Comparison of ENCODE assay signal across 1 cellular context in the genomic region with DNA sequence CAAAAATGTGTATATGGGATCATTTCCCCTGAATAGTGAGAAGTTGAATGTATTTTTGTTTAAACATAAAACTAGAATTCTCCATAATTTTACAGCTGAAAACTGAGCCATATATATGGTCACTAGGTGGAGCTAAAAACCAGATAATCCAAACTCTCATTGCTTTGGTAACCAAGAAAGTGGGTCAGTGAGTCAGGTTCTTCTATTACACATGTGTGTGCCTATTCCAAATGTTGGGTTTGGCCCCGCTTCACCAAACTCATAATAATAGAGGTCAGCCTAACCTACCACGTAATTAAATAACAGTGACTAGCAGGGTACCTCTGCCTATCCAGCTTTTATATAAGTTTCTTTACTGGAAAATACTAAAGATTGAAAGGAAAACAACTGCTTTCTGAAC.
TF ChIP-seq lines count a peak whose summit lies in the region.

No MANE protein-coding gene starts in this region.

TF ChIP-seq in HepG2, 621 proteins besides CTCF, POLR2A, EP300 and RAD21:
- TF ChIP-seq, protein P1, sequence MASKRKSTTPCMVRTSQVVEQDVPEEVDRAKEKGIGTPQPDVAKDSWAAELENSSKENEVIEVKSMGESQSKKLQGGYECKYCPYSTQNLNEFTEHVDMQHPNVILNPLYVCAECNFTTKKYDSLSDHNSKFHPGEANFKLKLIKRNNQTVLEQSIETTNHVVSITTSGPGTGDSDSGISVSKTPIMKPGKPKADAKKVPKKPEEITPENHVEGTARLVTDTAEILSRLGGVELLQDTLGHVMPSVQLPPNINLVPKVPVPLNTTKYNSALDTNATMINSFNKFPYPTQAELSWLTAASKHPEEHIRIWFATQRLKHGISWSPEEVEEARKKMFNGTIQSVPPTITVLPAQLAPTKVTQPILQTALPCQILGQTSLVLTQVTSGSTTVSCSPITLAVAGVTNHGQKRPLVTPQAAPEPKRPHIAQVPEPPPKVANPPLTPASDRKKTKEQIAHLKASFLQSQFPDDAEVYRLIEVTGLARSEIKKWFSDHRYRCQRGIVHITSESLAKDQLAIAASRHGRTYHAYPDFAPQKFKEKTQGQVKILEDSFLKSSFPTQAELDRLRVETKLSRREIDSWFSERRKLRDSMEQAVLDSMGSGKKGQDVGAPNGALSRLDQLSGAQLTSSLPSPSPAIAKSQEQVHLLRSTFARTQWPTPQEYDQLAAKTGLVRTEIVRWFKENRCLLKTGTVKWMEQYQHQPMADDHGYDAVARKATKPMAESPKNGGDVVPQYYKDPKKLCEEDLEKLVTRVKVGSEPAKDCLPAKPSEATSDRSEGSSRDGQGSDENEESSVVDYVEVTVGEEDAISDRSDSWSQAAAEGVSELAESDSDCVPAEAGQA (IDR thresholded peaks at IDR 0.05; ENCODE audit: low read depth) = no peak
- TF ChIP-seq, protein P1 (CRISPR knock-in tag; IDR thresholded peaks at IDR 0.05; ENCODE audit: borderline replicate concordance) = no peak
- 0 out of 2 replicates have a peak, but pooled peaks have one; percentile 21 for TF ChIP-seq MIXL1 (CRISPR knock-in tag; IDR thresholded peaks at IDR 0.05)
- TF ChIP-seq SMC3 (IDR thresholded peaks at IDR 0.05; ENCODE audit: low read length) = peak; percentile 77
- TF ChIP-seq, protein P2, sequence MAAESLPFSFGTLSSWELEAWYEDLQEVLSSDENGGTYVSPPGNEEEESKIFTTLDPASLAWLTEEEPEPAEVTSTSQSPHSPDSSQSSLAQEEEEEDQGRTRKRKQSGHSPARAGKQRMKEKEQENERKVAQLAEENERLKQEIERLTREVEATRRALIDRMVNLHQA (CRISPR knock-in tag; IDR thresholded peaks at IDR 0.05) = no peak
- peak; percentile 92 for TF ChIP-seq STAG1 (CRISPR knock-in tag; IDR thresholded peaks at IDR 0.05)
- TF ChIP-seq SIX1 (CRISPR knock-in tag; IDR thresholded peaks at IDR 0.05; ENCODE audit: borderline replicate concordance) = 0 out of 2 replicates have a peak, but pooled peaks have one; percentile 32
- 0 out of 2 replicates have a peak, but pooled peaks have one; percentile 18 for TF ChIP-seq SOX5 (CRISPR knock-in tag; IDR thresholded peaks at IDR 0.05; ENCODE audit: borderline replicate concordance)
- 0 out of 2 replicates have a peak, but pooled peaks have one; percentile 21 for TF ChIP-seq GATAD1 (CRISPR knock-in tag; IDR thresholded peaks at IDR 0.05)
- TF ChIP-seq ZNF737 (CRISPR knock-in tag; IDR thresholded peaks at IDR 0.05; ENCODE audit: borderline replicate concordance) = no peak
- TF ChIP-seq RARA (CRISPR knock-in tag; IDR thresholded peaks at IDR 0.05) = no peak
- TF ChIP-seq POGZ (CRISPR knock-in tag; IDR thresholded peaks at IDR 0.05) = no peak
- 0 out of 2 replicates have a peak, but pooled peaks have one; percentile 23 for TF ChIP-seq PPARG (CRISPR knock-in tag; conservative IDR thresholded peaks at IDR 0.05)
TF ChIP-seq in HepG2: peak in this region for 7.
